Comparison of ENCODE assay signal across 25 cellular contexts in the genomic region with DNA sequence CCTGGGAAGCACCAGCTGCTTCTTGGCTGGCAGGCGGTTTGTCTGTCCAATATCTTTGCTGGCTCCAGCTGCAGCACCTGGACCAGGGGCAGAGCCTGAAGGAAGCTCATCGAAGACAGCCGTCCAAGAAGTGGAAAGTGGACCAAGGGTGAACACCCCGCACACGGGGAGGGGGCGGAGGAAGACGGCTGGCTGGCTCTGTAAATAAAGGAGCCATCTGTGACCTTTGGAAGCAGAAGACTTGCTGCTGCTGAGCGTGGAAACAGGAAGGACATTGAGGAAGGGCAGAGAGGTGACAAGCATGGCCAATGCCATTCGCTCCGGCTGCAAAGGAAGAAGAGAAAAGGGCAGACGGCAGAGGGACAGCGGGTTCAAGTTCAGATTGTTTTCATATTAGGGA.
"Had no signal": no experiment of that assay in that cellular context is flagged by ENCODE, and none has a peak within 500 bp of the region (broad histone marks: within the 10 kb centered on the region; RNA-seq: fewer than 3 reads in every experiment).

No MANE protein-coding gene starts in this region.

- H3K4me3 Mint-ChIP-seq: activated CD4-positive, alpha-beta T cell treated with anti-CD3 and anti-CD28 coated beads, Interleukin-2, amount 10 ng/mL, durations not matched to agents 24 days and 14 days; activated CD8-positive, alpha-beta T cell treated with anti-CD3 and anti-CD28 coated beads for 36 hours; activated T-helper 17 cell treated with anti-CD3 and anti-CD28 coated beads, Interleukin-2, amount 50 U/mL, for 72 hours; central memory CD8-positive, alpha-beta T cell; neural progenitor cell; stimulated activated naive CD8-positive, alpha-beta T cell treated with anti-CD3 and anti-CD28 coated beads, Interleukin-15, amount 100 ng/mL, for 72 hours; type B pancreatic cell had no signal

- H3K27ac Mint-ChIP-seq: activated CD4-positive, alpha-beta T cell treated with anti-CD3 and anti-CD28 coated beads, Interleukin-2, amount 10 ng/mL, durations not matched to agents 24 days and 14 days; activated CD8-positive, alpha-beta T cell treated with anti-CD3 and anti-CD28 coated beads for 36 hours; activated T-helper 17 cell treated with anti-CD3 and anti-CD28 coated beads, Interleukin-2, amount 50 U/mL, for 72 hours; neural progenitor cell; stimulated activated naive CD8-positive, alpha-beta T cell treated with anti-CD3 and anti-CD28 coated beads, Interleukin-15, amount 100 ng/mL, for 72 hours; T-cell; type B pancreatic cell had no signal

- H3K4me1 ChIP-seq: gastroesophageal sphincter, lower lobe of right lung, psoas muscle, suprapubic skin had no signal

- H3K9me3 ChIP-seq: gastroesophageal sphincter, lower lobe of right lung, ovary, psoas muscle, suprapubic skin had no signal

- H3K27me3 Mint-ChIP-seq: type B pancreatic cell had no signal

- H3K4me2 ChIP-seq: neural progenitor cell had no signal

- H3K27me3 ChIP-seq: brain microvascular endothelial cell, neural progenitor cell, ovary, suprapubic skin had no signal

- H3K36me3 Mint-ChIP-seq: neural progenitor cell, T-cell had no signal

- H3K4me3 ChIP-seq: gastroesophageal sphincter, lower lobe of right lung, neural progenitor cell, ovary, psoas muscle, skin epidermis, suprapubic skin had no signal

- H3K9me3 Mint-ChIP-seq: activated CD4-positive, alpha-beta T cell treated with anti-CD3 and anti-CD28 coated beads, Interleukin-2, amount 10 ng/mL, durations not matched to agents 24 days and 14 days; activated CD8-positive, alpha-beta T cell treated with anti-CD3 and anti-CD28 coated beads for 36 hours; activated T-helper 17 cell treated with anti-CD3 and anti-CD28 coated beads, Interleukin-2, amount 50 U/mL, for 72 hours; central memory CD8-positive, alpha-beta T cell; stimulated activated naive CD8-positive, alpha-beta T cell treated with anti-CD3 and anti-CD28 coated beads, Interleukin-15, amount 100 ng/mL, for 72 hours; T-cell had no signal

- H3K9ac ChIP-seq: neural progenitor cell had no signal

- H3K36me3 ChIP-seq: brain microvascular endothelial cell, gastroesophageal sphincter, lower lobe of right lung, neural progenitor cell, ovary, suprapubic skin had no signal

- H3K27ac ChIP-seq: brain microvascular endothelial cell, gastroesophageal sphincter, lower lobe of right lung, neural progenitor cell, ovary, psoas muscle, skin epidermis, suprapubic skin had no signal

- DNase-seq: activated CD4-positive, alpha-beta T cell treated with anti-CD3 and anti-CD28 coated beads, Interleukin-2, amount 10 ng/mL, durations not matched to agents 24 days and 14 days; activated CD8-positive, alpha-beta T cell treated with anti-CD3 and anti-CD28 coated beads for 36 hours; activated naive CD4-positive, alpha-beta T cell; activated T-cell treated with anti-CD3 and anti-CD28 coated beads, Interleukin-2, amount 50 U/mL, for 1 hour; aorta; brain microvascular endothelial cell; cortex of kidney; effector CD4-positive, alpha-beta T cell; lower lobe of right lung; ovary; psoas muscle; right cardiac atrium; stimulated activated CD4-positive, alpha-beta T cell treated with anti-CD3 and anti-CD28 coated beads, Interleukin-15, amount 100 ng/mL, for 24 hours; stimulated activated CD4-positive, alpha-beta T cell treated with anti-CD3 and anti-CD28 coated beads, Interleukin-2, amount 100 ng/mL, for 48 hours; stimulated activated naive CD8-positive, alpha-beta T cell treated with anti-CD3 and anti-CD28 coated beads, Interleukin-15, amount 100 ng/mL, for 72 hours; T-cell; T1000 had no signal

- ATAC-seq: activated CD8-positive, alpha-beta T cell treated with anti-CD3 and anti-CD28 coated beads for 36 hours; activated T-helper 17 cell treated with anti-CD3 and anti-CD28 coated beads, Interleukin-2, amount 50 U/mL, for 72 hours; gastroesophageal sphincter; psoas muscle; right cardiac atrium; SK-N-SH treated with all-trans-retinoic acid at 6 μM for 48 hours; stimulated activated naive CD8-positive, alpha-beta T cell treated with anti-CD3 and anti-CD28 coated beads, Interleukin-15, amount 100 ng/mL, for 72 hours; T-cell had no signal
